8 cellular contexts compared by ENCODE assay signal in genomic region chr19:8342684-8343482, GRCh38. TPM values are rescaled to one million over a fixed set of nuclear protein-coding genes. Genes with fewer than 3 reads are reported as not detected.
DNase-seq lines count a peak whose midpoint lies in the region; ATAC-seq and TF ChIP-seq lines count a peak whose summit lies in the region.

Gene KANK3 (minus strand): TSS chr19:8343262. CDS start chr19:8337828, 5,434 bp downstream.

- POLR2A ChIA-PET in Caco-2 (lab: Charles Lee) = no interaction called here

- CTCF ChIA-PET in Caco-2 (lab: Charles Lee) = interaction anchor here (1.0 kb wide), 1 partner anchor 10 kb away, joined by 4 read pairs; no protein-coding TSS in a partner anchor

- peak; percentile 90 for ATAC-seq in GM21529 (IDR thresholded peaks at IDR 0.05; ENCODE audit: unreplicated experiment)

- H3K36me3 ChIP-seq in Caco-2 (ENCODE audit: control insufficient read depth, insufficient read depth, low read length) = no peaks in the 10 kb centered on the region

- DNase-seq in Caco-2 = peak; percentile 98 to 99
- peak; percentile 92 for DNase-seq in LNCaP clone FGC (ENCODE audit: low read depth)
- peak; percentile 89 for DNase-seq in SK-N-DZ (ENCODE audit: low spot score)
- peak; percentile 94 for DNase-seq in activated naive CD4-positive, alpha-beta T cell treated with anti-CD3 and anti-CD28 coated beads, Interleukin-2, amount 50 U/mL, for 16 hours
- peak; percentile 89 for DNase-seq in globus pallidus (ENCODE audit: low spot score)
- DNase-seq in non-pigmented ciliary epithelial cell (ENCODE audit: low read depth) = peak; percentile 79
- peak; percentile 76 for DNase-seq in stromal cell of bone marrow (ENCODE audit: low read depth)

- no peaks in the 10 kb centered on the region for H3K4me1 Mint-ChIP-seq in Caco-2 (ENCODE audit: low read depth, unreplicated experiment)

- no TSS peak for BruUV-seq in Caco-2 (replicated peaks; lab: Mats Ljungman, UMichigan)

- H3K27ac Mint-ChIP-seq in Caco-2 (ENCODE audit: unreplicated experiment) = no peak within 1 kb of the TSS

- peaks cover 10% of the 10 kb centered on the region for H3K4me1 ChIP-seq in Caco-2

- no peaks in the 10 kb centered on the region for H3K36me3 Mint-ChIP-seq in Caco-2 (ENCODE audit: insufficient read depth, unreplicated experiment)

- intact Hi-C loops in Caco-2 (cut with micrococcal nuclease; ENCODE audit: unreplicated experiment) = no loop called here

- H3K27me3 Mint-ChIP-seq in Caco-2 (ENCODE audit: insufficient read depth, unreplicated experiment) = no peaks in the 10 kb centered on the region

- H3K9me3 ChIP-seq in Caco-2 = no peaks in the 10 kb centered on the region

- H3K4me3 ChIP-seq in Caco-2 (ENCODE audit: low read depth, low read length) (peak within 1 kb of the TSS; percentile 56), LNCaP clone FGC (ENCODE audit: low read depth, low read length) (peak within 1 kb of the TSS; percentile 53)

- H3K4me3 Mint-ChIP-seq in Caco-2 (ENCODE audit: unreplicated experiment) = peak within 1 kb of the TSS; percentile 74

- no peaks in the 10 kb centered on the region for H3K27me3 ChIP-seq in Caco-2 (replicated peaks; ENCODE audit: control insufficient read depth, insufficient read depth, low read length)

- no peaks in the 10 kb centered on the region for H3K9me3 Mint-ChIP-seq in Caco-2 (ENCODE audit: unreplicated experiment)

- no peak for TF ChIP-seq CTCF in Caco-2 (IDR thresholded peaks at IDR 0.05; ENCODE audit: insufficient read depth in 1 of 2, low read depth in 1 of 2, low read length in 1 of 2, severe bottlenecking in 1 of 2, unreplicated experiment in 1 of 2)
- TF ChIP-seq CTCF in LNCaP clone FGC (IDR thresholded peaks at IDR 0.05; ENCODE audit: control insufficient read depth, extremely low read depth, insufficient read depth) = no peak

RNA-seq across cellular contexts. Expression of gene KANK3, which starts in this region (rescaled TPM):
- 1.1 TPM in 2 replicates for total RNA-seq in Caco-2 (2022)
- polyA plus RNA-seq in SK-N-DZ (2014; cell fraction: cytosol; rRNA removed) = 0.16 and 2.0 TPM in 2 replicates
- polyA plus RNA-seq in SK-N-DZ (2014; cell fraction: nucleus; rRNA removed) = 0.11 and 1.0 TPM in 2 replicates

Comparison
In these comparisons a context has a peak if more than half of its experiments do, and no peak if none do; other contexts are left out.
1. Peak in every context shown above with its lines: DNase-seq, ATAC-seq and H3K4me3 ChIP-seq.